In genomic region chr3:185328324-185329004, GRCh38 we compare ENCODE assay signal across 13 cellular contexts. TPM values are rescaled to one million over a fixed set of nuclear protein-coding genes. Genes with fewer than 3 reads are reported as not detected.
DNase-seq lines count a peak whose midpoint lies in the region; ATAC-seq, FAIRE-seq and TF ChIP-seq lines count a peak whose summit lies in the region.
"Had no signal": no experiment of that assay in that cellular context is flagged by ENCODE, and none has a peak within 500 bp of the region (broad histone marks: within the 10 kb centered on the region; RNA-seq: fewer than 3 reads in every experiment).

No MANE protein-coding gene starts in this region.

- H3K4me1 ChIP-seq in right lobe of liver (peaks cover 0 to 23% (median 2%) of the 10 kb centered on the region in 4 donors), testis (no peaks in the 10 kb centered on the region)

- H3K27ac ChIP-seq in right lobe of liver (peak overlapping the region; percentile 52 to 81 (median 74)), testis (peak overlapping the region; percentile 48 to 62)

- no peak for TF ChIP-seq CTCF in right lobe of liver (IDR thresholded peaks at IDR 0.05)
- TF ChIP-seq CTCF in testis (IDR thresholded peaks at IDR 0.05): no peak

- intact Hi-C loops in right lobe of liver (cut with DNase I) (no loop called here), testis (cut with DNase I; ENCODE audit: low total_unique reads) (no loop called here), posterior vena cava (cut with DNase I) (no loop called here)

- ATAC-seq in right lobe of liver (peak; percentile 72 to 92 (median 86)), HG02938 (IDR thresholded peaks at IDR 0.05; ENCODE audit: unreplicated experiment) (no peak)

- H3K9me3 ChIP-seq in right lobe of liver (no peaks in the 10 kb centered on the region), testis (no peaks in the 10 kb centered on the region)

- 28% methylated on average over 10 of the region's 10 CpGs for WGBS in right lobe of liver (ENCODE audit: insufficient coverage, low coverage, low lambda C conversion rate, missing lambda C conversion rate)
- 52 to 66% methylated on average over 10 of the region's 10 CpGs for WGBS in testis, 2 donors

- peak; percentile 92 for TF ChIP-seq POLR2A in right lobe of liver (IDR thresholded peaks at IDR 0.05)
- no peak for TF ChIP-seq POLR2A in testis (IDR thresholded peaks at IDR 0.05)

- no peaks in the 10 kb centered on the region for H3K36me3 ChIP-seq in right lobe of liver
- no peaks in the 10 kb centered on the region for H3K36me3 ChIP-seq in testis (ENCODE audit: low read depth, missing control alignments)

- H3K4me3 ChIP-seq in right lobe of liver (peak overlapping the region; percentile 33 to 63 (median 48)), testis (peak overlapping the region in 1 of 2 donors; percentile 47)

- H3K27me3 ChIP-seq in right lobe of liver: no peaks in the 10 kb centered on the region
- no peaks in the 10 kb centered on the region for H3K27me3 ChIP-seq in testis

- DNase-seq in OCI-M1 (lab: John Stamatoyannopoulos, UW): peak; percentile 76
- peak; percentile 52 to 83 (median 65) for DNase-seq in right lobe of liver
- DNase-seq in testis: peak; percentile 69
- no peak for DNase-seq in posterior vena cava (ENCODE audit: low spot score)
- DNase-seq in foreskin melanocyte: no peak
- DNase-seq: activated CD4-positive, alpha-beta T cell treated with anti-CD3 and anti-CD28 coated beads, Interleukin-2, amount 10 ng/mL, durations not matched to agents 24 days and 14 days; activated naive CD4-positive, alpha-beta T cell treated with anti-CD3 and anti-CD28 coated beads, Interleukin-2, amount 10 ng/mL, durations not matched to agents 7 days and 5 days; NCI-H187 treated with DMSO at 0.1 percent for 48 hours; stimulated activated CD4-positive, alpha-beta T cell treated with anti-CD3 and anti-CD28 coated beads, Interleukin-2, amount 100 ng/mL, for 48 hours; substantia nigra; T1000 had no signal

- FAIRE-seq in colon (lab: Jason Lieb, UNC): peak; percentile 66

RNA-seq across cellular contexts. Expression of gene MAP3K13, which starts 34.5 kb away (rescaled TPM):
- 10 to 100 TPM; 14.1 to 30.9 (median 24.1) TPM for total RNA-seq in right lobe of liver
- total RNA-seq in testis: 10 to 100 TPM; 43.7 to 66.5 TPM
- 37.1 TPM for polyA plus RNA-seq in testis (ENCODE audit: insufficient read depth, low read depth, low replicate concordance)
- 10 to 100 TPM; 20.7 to 24.7 TPM for total RNA-seq in posterior vena cava

Comparison
In these comparisons a context has a peak if more than half of its experiments do, and no peak if none do; other contexts are left out.
1. DNase-seq: peak in OCI-M1 (single experiment), right lobe of liver (3 of 3) and testis (single experiment); none in posterior vena cava (single experiment) and foreskin melanocyte (single experiment).